Comparison of ENCODE assay signal across 23 cellular contexts in the genomic region with DNA sequence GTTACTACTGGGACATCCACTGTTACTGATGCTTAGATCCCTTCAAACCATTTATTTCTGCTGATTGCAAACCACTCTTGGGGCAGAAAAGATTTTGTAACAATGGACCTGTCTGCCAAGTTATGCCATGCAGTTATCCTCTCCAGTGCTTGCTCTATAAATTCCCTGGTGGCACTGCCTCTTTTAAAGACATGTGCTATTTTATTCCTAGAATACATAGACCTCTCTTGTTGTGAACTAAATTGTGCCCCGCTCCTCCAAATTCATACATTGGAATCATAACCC.
A peak's percentile ranks its signal among the peaks of the same experiment; 100 is the strongest.
DNase-seq lines count a peak whose midpoint lies in the region; ATAC-seq, FAIRE-seq and TF ChIP-seq lines count a peak whose summit lies in the region.
"Had no signal": no experiment of that assay in that cellular context is flagged by ENCODE, and none has a peak within 500 bp of the region (broad histone marks: within the 10 kb centered on the region; RNA-seq: fewer than 3 reads in every experiment).

No MANE protein-coding gene starts in this region.

- H3K27me3 ChIP-seq in mammary epithelial cell (ENCODE audit: insufficient read depth, low read length) (no peaks in the 10 kb centered on the region), OCI-LY1 (ENCODE audit: insufficient read depth, low read length) (no peaks in the 10 kb centered on the region), H1 (replicated peaks in 1 of 4; ENCODE audit: control insufficient read depth in 3 of 4, extremely low read depth in 1 of 4, insufficient read depth in 3 of 4, low read length in 3 of 4) (no peaks in the 10 kb centered on the region), thoracic aorta (replicated peaks; ENCODE audit: insufficient read depth) (no peaks in the 10 kb centered on the region)
- H3K27me3 ChIP-seq: gastrocnemius medialis, neural progenitor cell, Peyer's patch had no signal

- H3K4me2 ChIP-seq in mammary epithelial cell (ENCODE audit: insufficient read depth, low read depth, low read length) (no peak overlapping the region), OCI-LY1 (ENCODE audit: low read length) (peak overlapping the region; percentile 62), H1 (ENCODE audit: insufficient read depth in 1 of 2, low read depth in 2 of 2, low read length in 2 of 2) (no peak overlapping the region)
- H3K4me2 ChIP-seq: neural progenitor cell had no signal

- in situ Hi-C loops in mammary epithelial cell (cut with MboI; ENCODE audit: low sequenced_read_pairs in 2 of 2): no loop called here

- no peak overlapping the region for H2BK20ac ChIP-seq in H1 (ENCODE audit: low read length)

- H3K27ac Mint-ChIP-seq in MCF 10A (ENCODE audit: low read depth, unreplicated experiment): peak overlapping the region; percentile 55
- H3K27ac Mint-ChIP-seq: activated naive CD8-positive, alpha-beta T cell; activated T-cell treated with anti-CD3 and anti-CD28 coated beads, Interleukin-2, amount 50 U/mL, for 72 hours; CD4-positive, CD25-positive, alpha-beta regulatory T cell; dendritic cell treated with granulocyte-macrophage colony-stimulating factor and Interleukin-4, amounts not matched to agents 40 ng/mL and 50 ng/mL, for 4 days; IgD-negative memory B cell; neural progenitor cell had no signal

- no peak overlapping the region for H3K18ac ChIP-seq in H1 (ENCODE audit: extremely low read depth, low read length)

- H4K20me1 ChIP-seq in mammary epithelial cell (ENCODE audit: insufficient read depth, low read length) (no peaks in the 10 kb centered on the region), OCI-LY1 (ENCODE audit: insufficient read depth, low read length) (no peaks in the 10 kb centered on the region), H1 (replicated peaks in 1 of 2; ENCODE audit: control insufficient read depth in 1 of 2, insufficient read depth in 2 of 2, low read length in 2 of 2) (no peaks in the 10 kb centered on the region)

- H3K14ac ChIP-seq in H1 (ENCODE audit: insufficient read length): no peak overlapping the region

- TF ChIP-seq RAD21 in H1 (IDR thresholded peaks at IDR 0.05 in 1 of 2, conservative IDR thresholded peaks at IDR 0.05 in 1 of 2; ENCODE audit: low read depth in 2 of 2, low read length in 2 of 2): no peak

- no peak for ATAC-seq in thoracic aorta (ENCODE audit: insufficient number of reproducible peaks, low FRiP score, low read depth)
- no peak for ATAC-seq in GM21529 (IDR thresholded peaks at IDR 0.05; ENCODE audit: unreplicated experiment)
- no peak for ATAC-seq in HG03280 (IDR thresholded peaks at IDR 0.05; ENCODE audit: unreplicated experiment)
- ATAC-seq: activated T-cell treated with anti-CD3 and anti-CD28 coated beads, Interleukin-2, amount 50 U/mL, for 72 hours; gastrocnemius medialis; HCT116; psoas muscle had no signal

- H3K4me1 ChIP-seq in mammary epithelial cell (ENCODE audit: insufficient read depth, low read length): no peaks in the 10 kb centered on the region
- H3K4me1 ChIP-seq in OCI-LY1 (ENCODE audit: insufficient read depth, low read length, severe bottlenecking): peaks cover 12% of the 10 kb centered on the region
- no peaks in the 10 kb centered on the region for H3K4me1 ChIP-seq in H1 (replicated peaks in 1 of 4; ENCODE audit: control insufficient read depth in 3 of 4, insufficient read depth in 4 of 4, low read length in 3 of 4)
- no peaks in the 10 kb centered on the region for H3K4me1 ChIP-seq in thoracic aorta (ENCODE audit: control insufficient read depth in 1 of 2, low read depth in 2 of 2)
- H3K4me1 ChIP-seq: gastrocnemius medialis, Peyer's patch, psoas muscle had no signal

- H3K56ac ChIP-seq in H1 (replicated peaks; ENCODE audit: insufficient read length, low read depth, low read length): no peak overlapping the region

- H3K4me3 Mint-ChIP-seq in MCF 10A (ENCODE audit: unreplicated experiment): peak overlapping the region; percentile 67
- H3K4me3 Mint-ChIP-seq: activated naive CD8-positive, alpha-beta T cell; activated T-cell treated with anti-CD3 and anti-CD28 coated beads, Interleukin-2, amount 50 U/mL, for 72 hours; CD4-positive, CD25-positive, alpha-beta regulatory T cell; dendritic cell treated with granulocyte-macrophage colony-stimulating factor and Interleukin-4, amounts not matched to agents 40 ng/mL and 50 ng/mL, for 4 days; IgD-negative memory B cell; neural progenitor cell had no signal

- H3F3A ChIP-seq in OCI-LY1 (ENCODE audit: insufficient read depth, low read length): no peaks in the 10 kb centered on the region

- no peak overlapping the region for H2AFZ ChIP-seq in mammary epithelial cell (ENCODE audit: low read depth, low read length)
- H2AFZ ChIP-seq in OCI-LY1 (ENCODE audit: low read length): peak overlapping the region; percentile 94; the same call in 1 of the 2 replicates
- H2AFZ ChIP-seq in H1 (ENCODE audit: low read length): peak overlapping the region; percentile 59; the same call in 1 of the 2 replicates
- H2AFZ ChIP-seq: neural progenitor cell had no signal

- no peaks in the 10 kb centered on the region for H3K27me3 Mint-ChIP-seq in MCF 10A (ENCODE audit: insufficient read depth, unreplicated experiment)
- H3K27me3 Mint-ChIP-seq: activated naive CD8-positive, alpha-beta T cell; CD4-positive, CD25-positive, alpha-beta regulatory T cell; dendritic cell treated with granulocyte-macrophage colony-stimulating factor and Interleukin-4, amounts not matched to agents 40 ng/mL and 50 ng/mL, for 4 days; IgD-negative memory B cell had no signal

- H3K9me3 Mint-ChIP-seq in MCF 10A (ENCODE audit: unreplicated experiment): no peaks in the 10 kb centered on the region
- H3K9me3 Mint-ChIP-seq: neural progenitor cell had no signal

- no peak overlapping the region for H2BK120ac ChIP-seq in H1 (replicated peaks; ENCODE audit: low read depth, low read length)

- H3K9me3 ChIP-seq in mammary epithelial cell (replicated peaks; ENCODE audit: insufficient read depth, low read length) (peaks cover 6% of the 10 kb centered on the region), OCI-LY1 (ENCODE audit: low read length) (no peaks in the 10 kb centered on the region), H1 (ENCODE audit: insufficient read depth in 2 of 2, low read depth in 1 of 2, low read length in 1 of 2) (no peaks in the 10 kb centered on the region), thoracic aorta (no peaks in the 10 kb centered on the region)
- H3K9me3 ChIP-seq: gastrocnemius medialis, Peyer's patch, psoas muscle had no signal

- no peak overlapping the region for H2AK5ac ChIP-seq in H1 (ENCODE audit: low read depth, low read length)

- H2BK15ac ChIP-seq in H1 (ENCODE audit: low read length): no peak overlapping the region

- H3K4me3 ChIP-seq in mammary epithelial cell (replicated peaks in 1 of 3; ENCODE audit: insufficient read depth in 1 of 3, low read depth in 2 of 3, low read length in 3 of 3): no peak overlapping the region
- H3K4me3 ChIP-seq in OCI-LY1 (ENCODE audit: low read depth, low read length, poor library complexity, severe bottlenecking): peak overlapping the region; percentile 44
- no peak overlapping the region for H3K4me3 ChIP-seq in H1 (ENCODE audit: extremely low read depth in 1 of 4, insufficient read depth in 2 of 4, low read depth in 3 of 4, low read length in 4 of 4)
- peak overlapping the region; percentile 47 for H3K4me3 ChIP-seq in thoracic aorta
- H3K4me3 ChIP-seq: gastrocnemius medialis, neural progenitor cell, psoas muscle had no signal

- TF ChIP-seq EP300 in H1 (IDR thresholded peaks at IDR 0.05; ENCODE audit: borderline replicate concordance in 1 of 2, low read depth in 2 of 2, low read length in 2 of 2): no peak

- no peak overlapping the region for H3K23ac ChIP-seq in H1 (ENCODE audit: insufficient read length)

- H3K36me3 ChIP-seq in mammary epithelial cell (ENCODE audit: insufficient read depth, low read length): no peaks in the 10 kb centered on the region
- H3K36me3 ChIP-seq in OCI-LY1 (ENCODE audit: insufficient read depth, low read length): no peaks in the 10 kb centered on the region
- H3K36me3 ChIP-seq in H1 (ENCODE audit: control insufficient read depth in 2 of 4, insufficient read depth in 4 of 4, low read length in 3 of 4): no peaks in the 10 kb centered on the region
- H3K36me3 ChIP-seq in thoracic aorta: no peaks in the 10 kb centered on the region
- H3K36me3 ChIP-seq: gastrocnemius medialis, neural progenitor cell, Peyer's patch had no signal

- no peak overlapping the region for H2BK12ac ChIP-seq in H1 (ENCODE audit: low read depth, low read length)

- DNase-seq in MCF 10A (ENCODE audit: unreplicated experiment): no peak
- DNase-seq in mammary epithelial cell: no peak
- DNase-seq in H1 (ENCODE audit: low read depth in 1 of 2, low spot score in 2 of 2): no peak
- DNase-seq in thoracic aorta (ENCODE audit: low spot score): no peak
- DNase-seq in epidermal melanocyte (ENCODE audit: insufficient read length, low spot score): no peak
- DNase-seq: activated T-cell treated with anti-CD3 and anti-CD28 coated beads, Interleukin-2, amount 50 U/mL, for 72 hours; CD4-positive, CD25-positive, alpha-beta regulatory T cell; gastrocnemius medialis; MV-4-11; NCI-H2029; Peyer's patch; psoas muscle; stimulated activated CD4-positive, alpha-beta T cell treated with anti-CD3 and anti-CD28 coated beads, Interleukin-4, amount 100 ng/mL, for 1 hour had no signal

- no peak overlapping the region for H4K8ac ChIP-seq in H1 (ENCODE audit: extremely low read depth, insufficient read depth, low read length)

- H3K23me2 ChIP-seq in H1 (ENCODE audit: low read depth, low read length): no peaks in the 10 kb centered on the region

- BruUV-seq in MCF 10A (replicated peaks; lab: Mats Ljungman, UMichigan): no TSS peak
- BruUV-seq in mammary epithelial cell (replicated peaks; lab: Mats Ljungman, UMichigan): no TSS peak

- no peak for TF ChIP-seq POLR2A in H1 (IDR thresholded peaks at IDR 0.05; ENCODE audit: control extremely low read depth in 1 of 2, low read depth in 2 of 2, low read length in 2 of 2)

- no peaks in the 10 kb centered on the region for H3K9me2 ChIP-seq in OCI-LY1 (ENCODE audit: low read depth, low read length)

- H3K79me2 ChIP-seq in mammary epithelial cell (ENCODE audit: insufficient read depth, low read length): no peaks in the 10 kb centered on the region
- H3K79me2 ChIP-seq in OCI-LY1 (ENCODE audit: insufficient read depth, low read length): no peaks in the 10 kb centered on the region
- H3K79me2 ChIP-seq in H1 (ENCODE audit: control insufficient read depth in 1 of 2, insufficient read depth in 2 of 2, low read length in 2 of 2): no peaks in the 10 kb centered on the region

- 40% methylated on average over 1 of the region's 1 CpG for WGBS in mammary epithelial cell (ENCODE audit: low coverage, missing lambda C conversion rate)
- WGBS in H1 (ENCODE audit: extremely low coverage in 1 of 2, insufficient coverage in 1 of 2, insufficient read length in 1 of 2, insufficient replicate concordance in 2 of 2, low coverage in 1 of 2, low lambda C conversion rate in 2 of 2, missing lambda C conversion rate in 1 of 2), 2 experiments: 81% methylated on average over 1 of the region's 1 CpG; no CpG with 5 or more reads in 1 of the 2 experiments

- CTCF ChIA-PET in MCF 10A (lab: Yijun Ruan, JAX) (no interaction called here), mammary epithelial cell (lab: Charles Lee; ENCODE audit: low non-redundant PET) (no interaction called here), H1 (lab: Charles Lee; ENCODE audit: partially characterized antibody) (no interaction called here)

- FAIRE-seq in H1 (lab: Jason Lieb, UNC): no peak

- no peak for TF ChIP-seq CTCF in MCF 10A (IDR thresholded peaks at IDR 0.05; ENCODE audit: unreplicated experiment)
- TF ChIP-seq CTCF in mammary epithelial cell (conservative IDR thresholded peaks at IDR 0.05 in 1 of 2, IDR thresholded peaks at IDR 0.05 in 1 of 2; ENCODE audit: extremely low read depth in 1 of 2, insufficient read depth in 1 of 2, low read depth in 1 of 2, low read length in 2 of 2): no peak
- TF ChIP-seq CTCF in OCI-LY1 (IDR thresholded peaks at IDR 0.05; ENCODE audit: low read length): no peak
- TF ChIP-seq CTCF in H1 (IDR thresholded peaks at IDR 0.05; ENCODE audit: control extremely low read depth in 1 of 3, insufficient read depth in 1 of 3, low read depth in 1 of 3, low read length in 3 of 3): no peak
- no peak for TF ChIP-seq CTCF in thoracic aorta (IDR thresholded peaks at IDR 0.05)

- no peak overlapping the region for H3K9ac ChIP-seq in mammary epithelial cell (ENCODE audit: insufficient read depth, low read length)
- no peak overlapping the region for H3K9ac ChIP-seq in OCI-LY1 (ENCODE audit: low read length)
- no peak overlapping the region for H3K9ac ChIP-seq in H1 (replicated peaks in 1 of 4; ENCODE audit: extremely low read depth in 1 of 4, low read depth in 3 of 4, low read length in 3 of 4)
- H3K9ac ChIP-seq: neural progenitor cell had no signal

- dilution Hi-C loops in mammary epithelial cell (cut with HindIII; ENCODE audit: low sequenced_read_pairs): no loop called here

- H3K36me3 Mint-ChIP-seq in MCF 10A (ENCODE audit: insufficient read depth, unreplicated experiment): peaks cover 13% of the 10 kb centered on the region
- H3K36me3 Mint-ChIP-seq: activated naive CD8-positive, alpha-beta T cell; CD4-positive, CD25-positive, alpha-beta regulatory T cell; IgD-negative memory B cell; neural progenitor cell had no signal

- no peak overlapping the region for H4K91ac ChIP-seq in H1 (replicated peaks; ENCODE audit: insufficient read length, low read length)

- no peak overlapping the region for H2BK5ac ChIP-seq in H1 (ENCODE audit: low read depth, low read length)

- no peak overlapping the region for H3K4ac ChIP-seq in H1 (replicated peaks; ENCODE audit: insufficient read length, low read depth, low read length)

- H4K5ac ChIP-seq in H1 (ENCODE audit: insufficient read length, low read depth, low read length): no peak overlapping the region

- intact Hi-C loops in MCF 10A (cut with micrococcal nuclease): no loop called here
- intact Hi-C loops in mammary epithelial cell (cut with micrococcal nuclease): no loop called here

- H3K27ac ChIP-seq in mammary epithelial cell (ENCODE audit: insufficient read depth, low read depth, low read length) (no peak overlapping the region), OCI-LY1 (ENCODE audit: low read depth, low read length, poor library complexity, severe bottlenecking) (no peak overlapping the region), H1 (ENCODE audit: low read depth, low read length) (no peak overlapping the region), thoracic aorta (no peak overlapping the region)
- H3K27ac ChIP-seq: epithelial cell of prostate, gastrocnemius medialis, HL-60, neural progenitor cell, Peyer's patch, psoas muscle had no signal

- POLR2A ChIA-PET in MCF 10A (lab: Yijun Ruan, JAX): interaction anchor here (0.7 kb wide), 1 partner anchor 85 kb away, joined by 3 read pairs; no protein-coding TSS in a partner anchor
- POLR2A ChIA-PET in H1 (lab: Charles Lee; ENCODE audit: partially characterized antibody): no interaction called here

- H3K4me1 Mint-ChIP-seq in MCF 10A (ENCODE audit: insufficient read depth, unreplicated experiment): peaks cover 12% of the 10 kb centered on the region
- H3K4me1 Mint-ChIP-seq: CD4-positive, CD25-positive, alpha-beta regulatory T cell; IgD-negative memory B cell had no signal

- no peaks in the 10 kb centered on the region for H3K79me1 ChIP-seq in H1 (ENCODE audit: low read depth, low read length)

Comparison
In these comparisons a context has a peak if more than half of its experiments do, and no peak if none do; other contexts are left out.
1. H3K4me3 ChIP-seq: peak in OCI-LY1 (single experiment) and thoracic aorta (single experiment); none in mammary epithelial cell (0 of 3) and H1 (0 of 4).